9 cellular contexts compared by ENCODE assay signal in the genomic region with DNA sequence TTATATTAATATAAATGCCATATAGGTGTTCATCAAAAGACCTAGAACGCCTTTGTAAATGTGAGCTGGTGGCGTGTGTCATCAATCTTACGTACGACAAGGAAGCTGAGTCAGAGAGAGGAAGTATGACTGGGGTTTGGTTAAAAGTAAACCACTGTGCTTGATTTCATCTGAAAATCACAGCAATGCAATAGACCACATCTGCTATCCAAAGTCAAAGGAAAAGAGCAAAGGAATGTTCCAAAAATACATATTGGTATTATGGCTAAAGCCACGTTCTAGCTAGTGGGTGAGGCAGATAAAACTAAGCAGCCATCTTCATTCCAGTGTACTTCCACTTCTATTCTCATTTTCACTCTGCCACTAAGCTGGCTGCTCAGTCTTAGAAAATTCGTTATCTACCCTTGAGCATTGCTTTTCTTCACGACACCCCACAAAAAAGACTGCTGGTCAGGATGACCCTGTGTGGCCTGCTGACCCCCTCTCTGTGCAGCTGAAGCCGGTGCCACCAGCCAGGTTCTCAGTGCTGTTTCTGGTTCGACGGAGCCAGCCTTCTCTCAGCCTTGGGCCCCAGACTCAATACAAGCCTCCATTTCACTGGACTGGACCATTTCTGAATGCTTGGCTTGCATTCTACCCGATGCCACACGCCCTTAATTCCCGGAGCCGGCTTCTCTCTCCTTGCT. TPM values are rescaled to one million over a fixed set of nuclear protein-coding genes. Genes with fewer than 3 reads are reported as not detected.
DNase-seq lines count a peak whose midpoint lies in the region; ATAC-seq and TF ChIP-seq lines count a peak whose summit lies in the region.
"Had no signal": no experiment of that assay in that cellular context is flagged by ENCODE, and none has a peak within 500 bp of the region (broad histone marks: within the 10 kb centered on the region; RNA-seq: fewer than 3 reads in every experiment).

No MANE protein-coding gene starts in this region.

- no TSS peak for BruUV-seq in Panc1 (replicated peaks; lab: Mats Ljungman, UMichigan)

- POLR2A ChIA-PET in activated CD4-positive, alpha-beta memory T cell treated with anti-CD3 and anti-CD28 coated beads for 36 hours (lab: Charles Lee) = no interaction called here
- POLR2A ChIA-PET in activated CD4-positive, alpha-beta memory T cell treated with anti-CD3 and anti-CD28 coated beads, Interleukin-2, amount 10 ng/mL, durations not matched to agents 7 days and 5 days (lab: Charles Lee) = no interaction called here
- POLR2A ChIA-PET in Panc1 (lab: Charles Lee) = no interaction called here

- no peaks in the 10 kb centered on the region for H3K36me3 Mint-ChIP-seq in activated CD4-positive, alpha-beta memory T cell treated with anti-CD3 and anti-CD28 coated beads for 36 hours
- H3K36me3 Mint-ChIP-seq in activated CD4-positive, alpha-beta memory T cell treated with anti-CD3 and anti-CD28 coated beads, Interleukin-2, amount 10 ng/mL, durations not matched to agents 7 days and 5 days (ENCODE audit: low read depth) = no peaks in the 10 kb centered on the region

- no peaks in the 10 kb centered on the region for H3K4me1 ChIP-seq in Panc1 (ENCODE audit: control insufficient read depth, insufficient read depth, low read length)

- H3K4me3 ChIP-seq in Panc1 (ENCODE audit: low read depth in 2 of 2, low read length in 2 of 2) (peak overlapping the region in 1 of 2 experiments; percentile 6; a peak in 2 of 4 replicates), dorsolateral prefrontal cortex (no peak overlapping the region)

- H3K27ac ChIP-seq in Panc1 (ENCODE audit: low read length) (peak overlapping the region; percentile 61; the same call in 1 of the 2 replicates), dorsolateral prefrontal cortex (peak overlapping the region in 37 of 59 donors; percentile 1 to 75 (median 44))

- intact Hi-C loops in activated CD4-positive, alpha-beta memory T cell treated with anti-CD3 and anti-CD28 coated beads for 36 hours (cut with micrococcal nuclease) = loop anchor here (2.0 kb wide), 1 partner anchor 26 kb away; no protein-coding TSS in a partner anchor
- intact Hi-C loops in Panc1 (cut with micrococcal nuclease; ENCODE audit: unreplicated experiment) = no loop called here
- intact Hi-C loops in dorsolateral prefrontal cortex (cut with DNase I) = no loop called here
- intact Hi-C loops in Right ventricle myocardium inferior (cut with DNase I) = no loop called here

- CTCF ChIA-PET in activated CD4-positive, alpha-beta memory T cell treated with anti-CD3 and anti-CD28 coated beads for 36 hours (lab: Charles Lee) = interaction anchor here (0.9 to 2.4 kb wide), 3 partner anchors 10 to 124 kb away, joined by 4 to 15 read pairs (median 4); no protein-coding TSS in a partner anchor
- CTCF ChIA-PET in activated CD4-positive, alpha-beta memory T cell treated with anti-CD3 and anti-CD28 coated beads, Interleukin-2, amount 10 ng/mL, durations not matched to agents 7 days and 5 days (lab: Charles Lee) = interaction anchor here (0.6 kb wide), 1 partner anchor 430 kb away, joined by 3 read pairs; no protein-coding TSS in a partner anchor
- CTCF ChIA-PET in Panc1 (lab: Charles Lee) = no interaction called here

- H3K4me3 Mint-ChIP-seq in activated CD4-positive, alpha-beta memory T cell treated with anti-CD3 and anti-CD28 coated beads for 36 hours = no peak overlapping the region
- H3K4me3 Mint-ChIP-seq in activated CD4-positive, alpha-beta memory T cell treated with anti-CD3 and anti-CD28 coated beads, Interleukin-2, amount 10 ng/mL, durations not matched to agents 7 days and 5 days = no peak overlapping the region

- peak; percentile 77 for ATAC-seq in Panc1
- no peak for ATAC-seq in Right ventricle myocardium inferior
- no peak for ATAC-seq in GM18909 (IDR thresholded peaks at IDR 0.05; ENCODE audit: poor library complexity, unreplicated experiment)

- no peaks in the 10 kb centered on the region for H3K27me3 ChIP-seq in Panc1 (ENCODE audit: control insufficient read depth, insufficient read depth, low read length)
- no peaks in the 10 kb centered on the region for H3K27me3 ChIP-seq in dorsolateral prefrontal cortex

- TF ChIP-seq CTCF in Panc1 (IDR thresholded peaks at IDR 0.05) (no peak), dorsolateral prefrontal cortex (IDR thresholded peaks at IDR 0.05 in 54 of 56, conservative IDR thresholded peaks at IDR 0.05 in 2 of 56; ENCODE audit: low read depth in 1 of 56, partially characterized antibody in 56 of 56) (no peak)

- H3K36me3 ChIP-seq in Panc1 (ENCODE audit: control insufficient read depth, insufficient read depth, low read length) = no peaks in the 10 kb centered on the region

- H3K9me3 Mint-ChIP-seq in activated CD4-positive, alpha-beta memory T cell treated with anti-CD3 and anti-CD28 coated beads for 36 hours = no peaks in the 10 kb centered on the region
- no peaks in the 10 kb centered on the region for H3K9me3 Mint-ChIP-seq in activated CD4-positive, alpha-beta memory T cell treated with anti-CD3 and anti-CD28 coated beads, Interleukin-2, amount 10 ng/mL, durations not matched to agents 7 days and 5 days

- H3K27me3 Mint-ChIP-seq in activated CD4-positive, alpha-beta memory T cell treated with anti-CD3 and anti-CD28 coated beads for 36 hours = peaks cover 30% of the 10 kb centered on the region
- peaks cover 37% of the 10 kb centered on the region for H3K27me3 Mint-ChIP-seq in activated CD4-positive, alpha-beta memory T cell treated with anti-CD3 and anti-CD28 coated beads, Interleukin-2, amount 10 ng/mL, durations not matched to agents 7 days and 5 days

- H3K27ac Mint-ChIP-seq in activated CD4-positive, alpha-beta memory T cell treated with anti-CD3 and anti-CD28 coated beads for 36 hours = no peak overlapping the region
- H3K27ac Mint-ChIP-seq in activated CD4-positive, alpha-beta memory T cell treated with anti-CD3 and anti-CD28 coated beads, Interleukin-2, amount 10 ng/mL, durations not matched to agents 7 days and 5 days = no peak overlapping the region

- H3K4me1 Mint-ChIP-seq in activated CD4-positive, alpha-beta memory T cell treated with anti-CD3 and anti-CD28 coated beads for 36 hours (ENCODE audit: low read depth) = peaks cover 20% of the 10 kb centered on the region
- peaks cover 17% of the 10 kb centered on the region for H3K4me1 Mint-ChIP-seq in activated CD4-positive, alpha-beta memory T cell treated with anti-CD3 and anti-CD28 coated beads, Interleukin-2, amount 10 ng/mL, durations not matched to agents 7 days and 5 days

- DNase-seq in activated CD4-positive, alpha-beta memory T cell treated with anti-CD3 and anti-CD28 coated beads for 36 hours = peak; percentile 37
- DNase-seq in activated CD4-positive, alpha-beta memory T cell treated with anti-CD3 and anti-CD28 coated beads, Interleukin-2, amount 10 ng/mL, durations not matched to agents 7 days and 5 days = no peak
- DNase-seq in Panc1 (ENCODE audit: low read depth, low spot score) (no peak), dorsolateral prefrontal cortex (no peak), SK-N-DZ (ENCODE audit: low spot score) (no peak), Right ventricle myocardium inferior (ENCODE audit: missing footprints) (no peak)
- peak; percentile 36 for DNase-seq in stimulated activated CD8-positive, alpha-beta memory T cell treated with anti-CD3 and anti-CD28 coated beads, Interleukin-4, amount 100 ng/mL, for 48 hours
- DNase-seq: NCI-H1092 had no signal

- in situ Hi-C loops in Panc1 (cut with HindIII; ENCODE audit: low pct_unique_long_range_greater_than_20kb, low sequenced_read_pairs) = no loop called here

- H3K9me3 ChIP-seq in Panc1 (ENCODE audit: control insufficient read depth, insufficient read depth, low read depth, low read length) = no peaks in the 10 kb centered on the region

RNA-seq across cellular contexts. Expression of a gene that starts 23.8 kb away (rescaled TPM):
- not detected for total RNA-seq in activated CD4-positive, alpha-beta memory T cell treated with anti-CD3 and anti-CD28 coated beads for 36 hours
- total RNA-seq in activated CD4-positive, alpha-beta memory T cell treated with anti-CD3 and anti-CD28 coated beads, Interleukin-2, amount 10 ng/mL, durations not matched to agents 7 days and 5 days = not detected
- total RNA-seq in Panc1 (2021; ENCODE audit: unreplicated experiment) (1.7 TPM), dorsolateral prefrontal cortex (100 to 1,000 TPM in 82 of 120 experiments, 10 to 100 TPM in 38; 32.9 to 165 (median 108) TPM), Right ventricle myocardium inferior (1.1 TPM)
- 1.2 TPM for polyA plus RNA-seq in Panc1 (2012; ENCODE audit: insufficient read length)
- 0.03 and 0.06 TPM in 2 replicates for polyA plus RNA-seq in SK-N-DZ (2014; cell fraction: cytosol; rRNA removed)
- 0.11 and 0.25 TPM in 2 replicates for polyA plus RNA-seq in SK-N-DZ (2014; cell fraction: nucleus; rRNA removed)

Comparison
In these comparisons a context has a peak if more than half of its experiments do, and no peak if none do; other contexts are left out.
1. DNase-seq: peak in activated CD4-positive, alpha-beta memory T cell treated with anti-CD3 and anti-CD28 coated beads for 36 hours (single experiment) and stimulated activated CD8-positive, alpha-beta memory T cell treated with anti-CD3 and anti-CD28 coated beads, Interleukin-4, amount 100 ng/mL, for 48 hours (single experiment); none in activated CD4-positive, alpha-beta memory T cell treated with anti-CD3 and anti-CD28 coated beads, Interleukin-2, amount 10 ng/mL, durations not matched to agents 7 days and 5 days (single experiment), Panc1 (single experiment), dorsolateral prefrontal cortex (0 of 10), SK-N-DZ (single experiment) and Right ventricle myocardium inferior (single experiment).
2. RNA of a gene that starts 23.8 kb away (total RNA-seq): 32.9 to 165 TPM in dorsolateral prefrontal cortex; 1.7 TPM in Panc1 (single experiment), 1.1 TPM in Right ventricle myocardium inferior (single experiment), not detected in activated CD4-positive, alpha-beta memory T cell treated with anti-CD3 and anti-CD28 coated beads for 36 hours and not detected in activated CD4-positive, alpha-beta memory T cell treated with anti-CD3 and anti-CD28 coated beads, Interleukin-2, amount 10 ng/mL, durations not matched to agents 7 days and 5 days; every median in the first group is over 10 times any median in the second.